8 cellular contexts compared by ENCODE assay signal in genomic region chr11:78417175-78417887, GRCh38. TPM values are rescaled to one million over a fixed set of nuclear protein-coding genes. Genes with fewer than 3 reads are reported as not detected.
A peak's percentile ranks its signal among the peaks of the same experiment; 100 is the strongest.
DNase-seq lines count a peak whose midpoint lies in the region; ATAC-seq, FAIRE-seq and TF ChIP-seq lines count a peak whose summit lies in the region.

A gene with protein sequence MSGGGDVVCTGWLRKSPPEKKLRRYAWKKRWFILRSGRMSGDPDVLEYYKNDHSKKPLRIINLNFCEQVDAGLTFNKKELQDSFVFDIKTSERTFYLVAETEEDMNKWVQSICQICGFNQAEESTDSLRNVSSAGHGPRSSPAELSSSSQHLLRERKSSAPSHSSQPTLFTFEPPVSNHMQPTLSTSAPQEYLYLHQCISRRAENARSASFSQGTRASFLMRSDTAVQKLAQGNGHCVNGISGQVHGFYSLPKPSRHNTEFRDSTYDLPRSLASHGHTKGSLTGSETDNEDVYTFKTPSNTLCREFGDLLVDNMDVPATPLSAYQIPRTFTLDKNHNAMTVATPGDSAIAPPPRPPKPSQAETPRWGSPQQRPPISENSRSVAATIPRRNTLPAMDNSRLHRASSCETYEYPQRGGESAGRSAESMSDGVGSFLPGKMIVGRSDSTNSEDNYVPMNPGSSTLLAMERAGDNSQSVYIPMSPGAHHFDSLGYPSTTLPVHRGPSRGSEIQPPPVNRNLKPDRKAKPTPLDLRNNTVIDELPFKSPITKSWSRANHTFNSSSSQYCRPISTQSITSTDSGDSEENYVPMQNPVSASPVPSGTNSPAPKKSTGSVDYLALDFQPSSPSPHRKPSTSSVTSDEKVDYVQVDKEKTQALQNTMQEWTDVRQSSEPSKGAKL (minus strand): TSS chr11:78417820. CDS start chr11:78417720, 100 bp downstream.

- H3K9me3 ChIP-seq in NT2/D1 (ENCODE audit: insufficient read depth, low read length) = no peaks in the 10 kb centered on the region
- no peaks in the 10 kb centered on the region for H3K9me3 ChIP-seq in mammary epithelial cell (replicated peaks; ENCODE audit: insufficient read depth, low read length)
- H3K9me3 ChIP-seq in kidney (ENCODE audit: control insufficient read depth in 1 of 2, low read length in 2 of 2) = no peaks in the 10 kb centered on the region

- DNase-seq in NT2/D1 (ENCODE audit: low read depth, low spot score) (no peak), mammary epithelial cell (no peak), kidney (peak; percentile 88), DMS153 treated with DMSO at 0.1 percent for 48 hours (lab: John Stamatoyannopoulos, UW; ENCODE audit: unreplicated experiment) (no peak)
- DNase-seq in stimulated activated naive CD4-positive, alpha-beta T cell (lab: John Stamatoyannopoulos, UW) = peak in 5 of 6 experiments; percentile 31 to 64 (median 41)

- H3K79me2 ChIP-seq in mammary epithelial cell (ENCODE audit: insufficient read depth, low read length) = no peaks in the 10 kb centered on the region

- H3K36me3 ChIP-seq in NT2/D1 (ENCODE audit: insufficient read depth, insufficient read length, low read length) (no peaks in the 10 kb centered on the region), mammary epithelial cell (ENCODE audit: insufficient read depth, low read length) (no peaks in the 10 kb centered on the region), kidney (ENCODE audit: control insufficient read depth in 1 of 2, insufficient read depth in 2 of 2, low read length in 2 of 2) (no peaks in the 10 kb centered on the region)

- H3K27me3 ChIP-seq in NT2/D1 (ENCODE audit: insufficient read depth, insufficient read length) (peaks cover 15% of the 10 kb centered on the region), mammary epithelial cell (ENCODE audit: insufficient read depth, low read length) (no peaks in the 10 kb centered on the region)

- peak within 1 kb of the TSS; percentile 94 for H3K4me2 ChIP-seq in mammary epithelial cell (ENCODE audit: insufficient read depth, low read depth, low read length)

- H3K9ac ChIP-seq in NT2/D1 (ENCODE audit: insufficient read length, low read depth) (peak within 1 kb of the TSS; percentile 81), mammary epithelial cell (ENCODE audit: insufficient read depth, low read length) (peak within 1 kb of the TSS; percentile 44), kidney (ENCODE audit: low read length in 2 of 2) (peak within 1 kb of the TSS; percentile 79 to 92)

- peak within 1 kb of the TSS; percentile 66; the same call in 1 of the 2 replicates for H3K4me3 ChIP-seq in GM08714 (ENCODE audit: low read length)
- H3K4me3 ChIP-seq in NT2/D1 (ENCODE audit: insufficient read length, low read depth) = peak within 1 kb of the TSS; percentile 54
- H3K4me3 ChIP-seq in mammary epithelial cell (replicated peaks in 1 of 3; ENCODE audit: insufficient read depth in 1 of 3, low read depth in 2 of 3, low read length in 3 of 3) = peak within 1 kb of the TSS; percentile 61 to 64 (median 62)
- H3K4me3 ChIP-seq in kidney (ENCODE audit: low read length in 2 of 2) = peak within 1 kb of the TSS; percentile 69 to 78

- in situ Hi-C loops in mammary epithelial cell (cut with MboI; ENCODE audit: low sequenced_read_pairs in 2 of 2) = loop anchor here (10.0 kb wide), 1 partner anchor 147 kb away; no protein-coding TSS in a partner anchor

- H2AFZ ChIP-seq in mammary epithelial cell (ENCODE audit: low read depth, low read length) = peak within 1 kb of the TSS; percentile 85

- ATAC-seq in HG02571 (IDR thresholded peaks at IDR 0.05; ENCODE audit: unreplicated experiment) (peak; percentile 5), GM21515 (IDR thresholded peaks at IDR 0.05; ENCODE audit: unreplicated experiment) (no peak)

- TF ChIP-seq CTCF in mammary epithelial cell (conservative IDR thresholded peaks at IDR 0.05 in 1 of 2, IDR thresholded peaks at IDR 0.05 in 1 of 2; ENCODE audit: extremely low read depth in 1 of 2, insufficient read depth in 1 of 2, low read depth in 1 of 2, low read length in 2 of 2) (no peak), kidney (IDR thresholded peaks at IDR 0.05; ENCODE audit: borderline replicate concordance, extremely low read depth, insufficient read depth) (no peak)

- H3K4me1 ChIP-seq in NT2/D1 (ENCODE audit: insufficient read depth, insufficient read length) (peaks cover 4% of the 10 kb centered on the region), mammary epithelial cell (ENCODE audit: insufficient read depth, low read length) (peaks cover 9% of the 10 kb centered on the region), kidney (ENCODE audit: control insufficient read depth in 1 of 2, insufficient read depth in 1 of 2, low read depth in 1 of 2, low read length in 2 of 2) (peaks cover 19% of the 10 kb centered on the region in 2 donors)

- FAIRE-seq in kidney (lab: Jason Lieb, UNC) = no peak

- no peak within 1 kb of the TSS for H3K27ac ChIP-seq in mammary epithelial cell (ENCODE audit: insufficient read depth, low read depth, low read length)
- H3K27ac ChIP-seq in kidney (ENCODE audit: low read depth in 2 of 2, low read length in 2 of 2) = peak within 1 kb of the TSS; percentile 91 to 96

- BruUV-seq in mammary epithelial cell (replicated peaks; lab: Mats Ljungman, UMichigan) = no TSS peak

- CTCF ChIA-PET in mammary epithelial cell (lab: Charles Lee; ENCODE audit: low non-redundant PET) = interaction anchor here (0.7 kb wide), 1 partner anchor 115 kb away, joined by 9 read pairs; no protein-coding TSS in a partner anchor

- intact Hi-C loops in mammary epithelial cell (cut with micrococcal nuclease) (loop anchor here (1.0 kb wide), 1 partner anchor 189 kb away; no protein-coding TSS in a partner anchor), kidney (cut with DNase I) (no loop called here)

- no CpG with 5 or more reads among the region's 93 CpGs for WGBS in mammary epithelial cell (ENCODE audit: low coverage, missing lambda C conversion rate)

- dilution Hi-C loops in mammary epithelial cell (cut with HindIII; ENCODE audit: low sequenced_read_pairs) = no loop called here

- H4K20me1 ChIP-seq in mammary epithelial cell (ENCODE audit: insufficient read depth, low read length) = no peaks in the 10 kb centered on the region

RNA-seq across cellular contexts. Expression of the gene that starts here (rescaled TPM):
- 1 to 10 TPM; 1.0 to 4.3 TPM for total RNA-seq in mammary epithelial cell
- polyA plus RNA-seq in mammary epithelial cell = 0.40 TPM
- 2.0 TPM for polyA minus RNA-seq in mammary epithelial cell
- total RNA-seq in kidney = 23.6 TPM
- polyA plus RNA-seq in kidney (ENCODE audit: insufficient read depth, low read depth, low replicate concordance) = 3.3 TPM

Comparison
In these comparisons a context has a peak if more than half of its experiments do, and no peak if none do; other contexts are left out.
1. DNase-seq: peak in kidney (single experiment) and stimulated activated naive CD4-positive, alpha-beta T cell (5 of 6); none in NT2/D1 (single experiment), mammary epithelial cell (single experiment) and DMS153 treated with DMSO at 0.1 percent for 48 hours (single experiment).
2. Peak in every context shown above with its lines, with median percentiles within 50 percentile points of each other: H3K4me3 ChIP-seq and H3K9ac ChIP-seq.